In genomic region chr6:138258991-138259390, GRCh38 we compare ENCODE assay signal across 1 cellular context.
TF ChIP-seq lines count a peak whose summit lies in the region.

No MANE protein-coding gene starts in this region.

TF ChIP-seq in HepG2, 621 proteins besides CTCF, POLR2A, EP300 and RAD21 (continued from another document and continues in another):
- no peak for TF ChIP-seq ZNF362 (CRISPR knock-in tag; IDR thresholded peaks at IDR 0.05; ENCODE audit: borderline replicate concordance)
- TF ChIP-seq MTA3 (CRISPR knock-in tag; IDR thresholded peaks at IDR 0.05) = no peak
- TF ChIP-seq, protein P1, sequence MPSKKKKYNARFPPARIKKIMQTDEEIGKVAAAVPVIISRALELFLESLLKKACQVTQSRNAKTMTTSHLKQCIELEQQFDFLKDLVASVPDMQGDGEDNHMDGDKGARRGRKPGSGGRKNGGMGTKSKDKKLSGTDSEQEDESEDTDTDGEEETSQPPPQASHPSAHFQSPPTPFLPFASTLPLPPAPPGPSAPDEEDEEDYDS (CRISPR knock-in tag; IDR thresholded peaks at IDR 0.05) = 0 out of 2 replicates have a peak, but pooled peaks have one; percentile 35
- peak; percentile 94; the same call in 1 of the 2 replicates for TF ChIP-seq ZNF644 (CRISPR knock-in tag; IDR thresholded peaks at IDR 0.05; ENCODE audit: low read depth)
- TF ChIP-seq PRDM15 (CRISPR knock-in tag; IDR thresholded peaks at IDR 0.05) = no peak
- TF ChIP-seq RARG (CRISPR knock-in tag; IDR thresholded peaks at IDR 0.05; ENCODE audit: low read depth) = no peak
- no peak for TF ChIP-seq USF2 (IDR thresholded peaks at IDR 0.05; ENCODE audit: low read depth, low read length)
- no peak for TF ChIP-seq USF2 (CRISPR knock-in tag; IDR thresholded peaks at IDR 0.05; ENCODE audit: borderline replicate concordance)
- TF ChIP-seq GLI4 (CRISPR knock-in tag; IDR thresholded peaks at IDR 0.05; ENCODE audit: borderline replicate concordance) = no peak
- TF ChIP-seq ESRRA (CRISPR knock-in tag; IDR thresholded peaks at IDR 0.05; ENCODE audit: low read depth) = peak; percentile 77; the same call in 1 of the 2 replicates
- TF ChIP-seq, protein P2, sequence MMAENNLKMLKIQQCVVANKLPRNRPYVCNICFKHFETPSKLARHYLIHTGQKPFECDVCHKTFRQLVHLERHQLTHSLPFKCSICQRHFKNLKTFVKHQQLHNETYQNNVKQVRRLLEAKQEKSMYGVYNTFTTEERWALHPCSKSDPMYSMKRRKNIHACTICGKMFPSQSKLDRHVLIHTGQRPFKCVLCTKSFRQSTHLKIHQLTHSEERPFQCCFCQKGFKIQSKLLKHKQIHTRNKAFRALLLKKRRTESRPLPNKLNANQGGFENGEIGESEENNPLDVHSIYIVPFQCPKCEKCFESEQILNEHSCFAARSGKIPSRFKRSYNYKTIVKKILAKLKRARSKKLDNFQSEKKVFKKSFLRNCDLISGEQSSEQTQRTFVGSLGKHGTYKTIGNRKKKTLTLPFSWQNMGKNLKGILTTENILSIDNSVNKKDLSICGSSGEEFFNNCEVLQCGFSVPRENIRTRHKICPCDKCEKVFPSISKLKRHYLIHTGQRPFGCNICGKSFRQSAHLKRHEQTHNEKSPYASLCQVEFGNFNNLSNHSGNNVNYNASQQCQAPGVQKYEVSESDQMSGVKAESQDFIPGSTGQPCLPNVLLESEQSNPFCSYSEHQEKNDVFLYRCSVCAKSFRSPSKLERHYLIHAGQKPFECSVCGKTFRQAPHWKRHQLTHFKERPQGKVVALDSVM (CRISPR knock-in tag; IDR thresholded peaks at IDR 0.05) = no peak
- no peak for TF ChIP-seq SMAD9 (CRISPR knock-in tag; IDR thresholded peaks at IDR 0.05)
- TF ChIP-seq ZNF572 (CRISPR knock-in tag; IDR thresholded peaks at IDR 0.05) = 0 out of 2 replicates have a peak, but pooled peaks have one; percentile 67
- TF ChIP-seq NCOA2 (CRISPR knock-in tag; IDR thresholded peaks at IDR 0.05) = peak; percentile 49; the same call in 1 of the 2 replicates
- TF ChIP-seq REPIN1 (CRISPR knock-in tag; IDR thresholded peaks at IDR 0.05; ENCODE audit: borderline replicate concordance, low read depth) = no peak
- TF ChIP-seq, protein P3, sequence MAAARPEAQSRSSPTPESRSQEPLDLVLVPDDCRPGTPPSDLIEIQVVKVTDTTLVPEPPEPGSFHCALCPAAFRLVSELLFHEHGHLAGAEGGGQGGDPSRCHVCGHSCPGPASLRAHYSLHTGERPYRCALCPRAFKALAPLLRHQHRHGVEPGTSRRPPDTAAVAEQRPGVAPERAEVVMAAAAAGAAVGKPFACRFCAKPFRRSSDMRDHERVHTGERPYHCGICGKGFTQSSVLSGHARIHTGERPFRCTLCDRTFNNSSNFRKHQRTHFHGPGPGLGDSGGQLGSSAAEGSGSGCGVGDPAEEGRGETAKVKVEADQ (CRISPR knock-in tag; IDR thresholded peaks at IDR 0.05; ENCODE audit: borderline replicate concordance) = no peak
- no peak for TF ChIP-seq SOX13 (IDR thresholded peaks at IDR 0.05)
- peak in 1 of 2 experiments; percentile 62; a peak in 1 of 4 replicates for TF ChIP-seq SOX13 (CRISPR knock-in tag; conservative IDR thresholded peaks at IDR 0.05 in 1 of 2, IDR thresholded peaks at IDR 0.05 in 1 of 2)
- 0 out of 2 replicates have a peak, but pooled peaks have one; percentile 15 for TF ChIP-seq SP5 (CRISPR knock-in tag; IDR thresholded peaks at IDR 0.05; ENCODE audit: borderline replicate concordance, low read depth)
- no peak for TF ChIP-seq ZNF782 (CRISPR knock-in tag; IDR thresholded peaks at IDR 0.05; ENCODE audit: borderline replicate concordance)
- peak; percentile 27; the same call in 1 of the 2 replicates for TF ChIP-seq MIER2 (CRISPR knock-in tag; IDR thresholded peaks at IDR 0.05)
- peak; percentile 81; the same call in 1 of the 2 replicates for TF ChIP-seq AHDC1 (CRISPR knock-in tag; IDR thresholded peaks at IDR 0.05; ENCODE audit: borderline replicate concordance)
- 0 out of 2 replicates have a peak, but pooled peaks have one; percentile 27 for TF ChIP-seq GFI1 (CRISPR knock-in tag; IDR thresholded peaks at IDR 0.05; ENCODE audit: borderline replicate concordance)
- TF ChIP-seq ZFAT (CRISPR knock-in tag; conservative IDR thresholded peaks at IDR 0.05) = no peak
- TF ChIP-seq, protein P4, sequence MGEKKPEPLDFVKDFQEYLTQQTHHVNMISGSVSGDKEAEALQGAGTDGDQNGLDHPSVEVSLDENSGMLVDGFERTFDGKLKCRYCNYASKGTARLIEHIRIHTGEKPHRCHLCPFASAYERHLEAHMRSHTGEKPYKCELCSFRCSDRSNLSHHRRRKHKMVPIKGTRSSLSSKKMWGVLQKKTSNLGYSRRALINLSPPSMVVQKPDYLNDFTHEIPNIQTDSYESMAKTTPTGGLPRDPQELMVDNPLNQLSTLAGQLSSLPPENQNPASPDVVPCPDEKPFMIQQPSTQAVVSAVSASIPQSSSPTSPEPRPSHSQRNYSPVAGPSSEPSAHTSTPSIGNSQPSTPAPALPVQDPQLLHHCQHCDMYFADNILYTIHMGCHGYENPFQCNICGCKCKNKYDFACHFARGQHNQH (CRISPR knock-in tag; IDR thresholded peaks at IDR 0.05) = peak; percentile 62; the same call in 1 of the 2 replicates
- peak; percentile 27; the same call in 1 of the 2 replicates for TF ChIP-seq SIX1 (CRISPR knock-in tag; IDR thresholded peaks at IDR 0.05; ENCODE audit: borderline replicate concordance)
- 0 out of 2 replicates have a peak, but pooled peaks have one; percentile 10 for TF ChIP-seq ZSCAN29 (CRISPR knock-in tag; conservative IDR thresholded peaks at IDR 0.05)
- TF ChIP-seq, protein P5, sequence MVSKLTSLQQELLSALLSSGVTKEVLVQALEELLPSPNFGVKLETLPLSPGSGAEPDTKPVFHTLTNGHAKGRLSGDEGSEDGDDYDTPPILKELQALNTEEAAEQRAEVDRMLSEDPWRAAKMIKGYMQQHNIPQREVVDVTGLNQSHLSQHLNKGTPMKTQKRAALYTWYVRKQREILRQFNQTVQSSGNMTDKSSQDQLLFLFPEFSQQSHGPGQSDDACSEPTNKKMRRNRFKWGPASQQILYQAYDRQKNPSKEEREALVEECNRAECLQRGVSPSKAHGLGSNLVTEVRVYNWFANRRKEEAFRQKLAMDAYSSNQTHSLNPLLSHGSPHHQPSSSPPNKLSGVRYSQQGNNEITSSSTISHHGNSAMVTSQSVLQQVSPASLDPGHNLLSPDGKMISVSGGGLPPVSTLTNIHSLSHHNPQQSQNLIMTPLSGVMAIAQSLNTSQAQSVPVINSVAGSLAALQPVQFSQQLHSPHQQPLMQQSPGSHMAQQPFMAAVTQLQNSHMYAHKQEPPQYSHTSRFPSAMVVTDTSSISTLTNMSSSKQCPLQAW (CRISPR knock-in tag; IDR thresholded peaks at IDR 0.05) = peak; percentile 79; the same call in 1 of the 2 replicates
- 0 out of 2 replicates have a peak, but pooled peaks have one; percentile 35 for TF ChIP-seq DDIT3 (CRISPR knock-in tag; IDR thresholded peaks at IDR 0.05)
- no peak for TF ChIP-seq MAZ (IDR thresholded peaks at IDR 0.05; ENCODE audit: borderline replicate concordance, low read depth, low read length)
- no peak for TF ChIP-seq MAZ (CRISPR knock-in tag; IDR thresholded peaks at IDR 0.05; ENCODE audit: low read depth)
- 0 out of 2 replicates have a peak, but pooled peaks have one; percentile 41 for TF ChIP-seq WIZ (CRISPR knock-in tag; IDR thresholded peaks at IDR 0.05)
- no peak for TF ChIP-seq MEIS2 (CRISPR knock-in tag; IDR thresholded peaks at IDR 0.05)
- 0 out of 2 replicates have a peak, but pooled peaks have one; percentile 32 for TF ChIP-seq MAX (IDR thresholded peaks at IDR 0.05)
- TF ChIP-seq, protein P6, sequence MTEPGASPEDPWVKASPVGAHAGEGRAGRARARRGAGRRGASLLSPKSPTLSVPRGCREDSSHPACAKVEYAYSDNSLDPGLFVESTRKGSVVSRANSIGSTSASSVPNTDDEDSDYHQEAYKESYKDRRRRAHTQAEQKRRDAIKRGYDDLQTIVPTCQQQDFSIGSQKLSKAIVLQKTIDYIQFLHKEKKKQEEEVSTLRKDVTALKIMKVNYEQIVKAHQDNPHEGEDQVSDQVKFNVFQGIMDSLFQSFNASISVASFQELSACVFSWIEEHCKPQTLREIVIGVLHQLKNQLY (CRISPR knock-in tag; IDR thresholded peaks at IDR 0.05) = peak; percentile 59
